8 cellular contexts compared by ENCODE assay signal in the genomic region with DNA sequence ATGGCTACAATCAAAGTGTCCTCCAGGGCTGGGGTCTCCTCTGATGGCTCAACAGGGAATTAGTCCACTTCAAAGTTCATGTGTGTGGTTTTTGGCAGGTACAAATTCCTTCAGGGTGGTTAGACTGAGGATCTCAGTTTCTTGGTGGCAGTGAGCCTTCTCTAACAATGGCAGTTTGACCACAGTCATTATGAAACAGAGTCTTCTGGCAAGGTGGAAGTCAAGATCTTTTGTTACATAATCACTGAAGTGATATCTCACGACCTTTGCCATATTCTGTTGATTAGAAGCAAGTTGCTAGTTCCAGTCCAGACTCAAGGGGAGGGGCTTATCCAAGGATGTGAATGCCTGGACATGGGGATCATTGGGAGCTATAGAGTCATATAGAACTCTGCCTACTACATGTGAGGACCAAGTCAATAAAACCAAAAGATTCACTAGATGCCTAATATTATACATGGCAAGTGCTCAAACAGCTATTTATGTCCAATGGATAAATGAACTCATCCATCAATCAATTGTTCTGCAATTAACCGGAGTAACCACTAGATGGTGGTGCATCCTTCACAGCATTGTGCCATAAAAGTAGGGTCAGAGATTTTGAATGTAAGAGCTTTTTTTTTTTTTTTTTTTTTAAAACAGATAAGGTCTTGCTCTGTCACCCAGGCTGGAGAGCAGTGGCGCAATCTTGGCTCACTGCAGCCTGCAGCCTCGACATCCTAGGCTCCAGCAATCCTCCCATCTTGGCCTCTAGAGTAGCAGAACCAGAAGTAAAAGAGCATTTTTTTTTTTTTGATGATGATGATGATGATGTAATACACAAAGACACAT.
A peak's percentile ranks its signal among the peaks of the same experiment; 100 is the strongest.
DNase-seq lines count a peak whose midpoint lies in the region; ATAC-seq and TF ChIP-seq lines count a peak whose summit lies in the region.

No MANE protein-coding gene starts in this region.

- no peak overlapping the region for H3K4me3 ChIP-seq in sigmoid colon

- intact Hi-C loops in activated CD8-positive, alpha-beta T cell treated with anti-CD3 and anti-CD28 coated beads for 36 hours (cut with micrococcal nuclease): no loop called here
- intact Hi-C loops in sigmoid colon (cut with DNase I): no loop called here

- POLR2A ChIA-PET in activated CD8-positive, alpha-beta T cell treated with anti-CD3 and anti-CD28 coated beads for 36 hours (lab: Charles Lee): no interaction called here

- H3K4me3 Mint-ChIP-seq in activated CD8-positive, alpha-beta T cell treated with anti-CD3 and anti-CD28 coated beads for 36 hours: peak overlapping the region; percentile 12

- H3K4me1 Mint-ChIP-seq in activated CD8-positive, alpha-beta T cell treated with anti-CD3 and anti-CD28 coated beads for 36 hours (ENCODE audit: low read depth): no peaks in the 10 kb centered on the region

- H3K36me3 Mint-ChIP-seq in activated CD8-positive, alpha-beta T cell treated with anti-CD3 and anti-CD28 coated beads for 36 hours (ENCODE audit: low read depth): no peaks in the 10 kb centered on the region

- no peaks in the 10 kb centered on the region for H3K27me3 ChIP-seq in sigmoid colon

- H3K9me3 ChIP-seq in sigmoid colon: no peaks in the 10 kb centered on the region

- TF ChIP-seq POLR2A in sigmoid colon (IDR thresholded peaks at IDR 0.05): no peak

- H3K27ac ChIP-seq in sigmoid colon: no peak overlapping the region

- ATAC-seq in HG03175 (IDR thresholded peaks at IDR 0.05; ENCODE audit: unreplicated experiment): peak; percentile 85
- ATAC-seq in activated CD8-positive, alpha-beta T cell treated with anti-CD3 and anti-CD28 coated beads for 36 hours: peak; percentile 79

- H3K4me1 ChIP-seq in sigmoid colon: no peaks in the 10 kb centered on the region

- peak; percentile 40 for DNase-seq in DMS153 (lab: John Stamatoyannopoulos, UW)
- peak; percentile 1 for DNase-seq in GM19238 (ENCODE audit: insufficient read length, low spot score)
- DNase-seq in NCI-H345 (lab: John Stamatoyannopoulos, UW): peak; percentile 32
- DNase-seq in activated CD8-positive, alpha-beta T cell treated with anti-CD3 and anti-CD28 coated beads for 36 hours: peak; percentile 24
- DNase-seq in kidney tubule cell (ENCODE audit: low spot score): peak; percentile 52
- DNase-seq in GOT3 (lab: John Stamatoyannopoulos, UW): no peak
- no peak for DNase-seq in sigmoid colon

- no peaks in the 10 kb centered on the region for H3K9me3 Mint-ChIP-seq in activated CD8-positive, alpha-beta T cell treated with anti-CD3 and anti-CD28 coated beads for 36 hours

- no peaks in the 10 kb centered on the region for H3K36me3 ChIP-seq in sigmoid colon

- no peak overlapping the region for H3K27ac Mint-ChIP-seq in activated CD8-positive, alpha-beta T cell treated with anti-CD3 and anti-CD28 coated beads for 36 hours

- CTCF ChIA-PET in activated CD8-positive, alpha-beta T cell treated with anti-CD3 and anti-CD28 coated beads for 36 hours (lab: Charles Lee): interaction anchor here (0.6 to 2.8 kb wide), 25 partner anchors 8 to 516 kb away, joined by 3 to 24 read pairs (median 3); no protein-coding TSS in a partner anchor

- 5 to 14% methylated on average over 4 of the region's 4 CpGs for WGBS in sigmoid colon, 2 donors

- no peak for TF ChIP-seq EP300 in sigmoid colon (IDR thresholded peaks at IDR 0.05)

- H3K27me3 Mint-ChIP-seq in activated CD8-positive, alpha-beta T cell treated with anti-CD3 and anti-CD28 coated beads for 36 hours: peaks cover 4% of the 10 kb centered on the region

- TF ChIP-seq CTCF in activated CD8-positive, alpha-beta T cell treated with anti-CD3 and anti-CD28 coated beads for 36 hours (IDR thresholded peaks at IDR 0.05): peak; percentile 42
- TF ChIP-seq CTCF in sigmoid colon (IDR thresholded peaks at IDR 0.05): no peak

Comparison
In these comparisons a context has a peak if more than half of its experiments do, and no peak if none do; other contexts are left out.
1. DNase-seq: peak in DMS153 (single experiment), GM19238 (single experiment), NCI-H345 (single experiment), activated CD8-positive, alpha-beta T cell treated with anti-CD3 and anti-CD28 coated beads for 36 hours (single experiment) and kidney tubule cell (single experiment); none in GOT3 (single experiment) and sigmoid colon (single experiment).